Comparison of ENCODE assay signal across 3 cellular contexts in genomic region chrX:29138003-29138402, GRCh38.
A peak's percentile ranks its signal among the peaks of the same experiment; 100 is the strongest.
TF ChIP-seq lines count a peak whose summit lies in the region.

No MANE protein-coding gene starts in this region.

TF ChIP-seq in HepG2, 621 proteins besides CTCF, POLR2A, EP300 and RAD21:
- TF ChIP-seq ZNF337 (CRISPR knock-in tag; IDR thresholded peaks at IDR 0.05; ENCODE audit: borderline replicate concordance, low read depth) (no peak), AGO2 (optimal IDR thresholded peaks at IDR 0.05; ENCODE audit: low read depth, low read length) (no peak), MAFF (IDR thresholded peaks at IDR 0.05; ENCODE audit: low read depth, low read length) (peak; percentile 76), ZNF639 (CRISPR knock-in tag; conservative IDR thresholded peaks at IDR 0.05) (no peak), TGIF2 (CRISPR knock-in tag; IDR thresholded peaks at IDR 0.05) (no peak), YEATS2 (CRISPR knock-in tag; IDR thresholded peaks at IDR 0.05; ENCODE audit: borderline replicate concordance) (no peak), MAFK (conservative IDR thresholded peaks at IDR 0.05 in 1 of 2, IDR thresholded peaks at IDR 0.05 in 1 of 2; ENCODE audit: low read length in 2 of 2) (peak; percentile 35 to 81), TCF12 (IDR thresholded peaks at IDR 0.05) (no peak), TCF12 (CRISPR knock-in tag; IDR thresholded peaks at IDR 0.05) (no peak), MIXL1 (CRISPR knock-in tag; IDR thresholded peaks at IDR 0.05) (no peak), MBD4 (IDR thresholded peaks at IDR 0.05; ENCODE audit: borderline replicate concordance, low read length) (no peak)

TF ChIP-seq in IMR-90, 13 proteins besides CTCF, POLR2A, EP300 and RAD21:
- peak; percentile 95 for TF ChIP-seq MAFK (IDR thresholded peaks at IDR 0.05; ENCODE audit: low read depth, low read length)
- TF ChIP-seq RCOR1 (IDR thresholded peaks at IDR 0.05; ENCODE audit: insufficient replicate concordance, low read length), result no peak

TF ChIP-seq in K562, 482 proteins besides CTCF, POLR2A, EP300 and RAD21:
- TF ChIP-seq ARID1B (IDR thresholded peaks at IDR 0.05), result no peak
- no peak for TF ChIP-seq PHF8 (IDR thresholded peaks at IDR 0.05; ENCODE audit: borderline replicate concordance, low read length)
- TF ChIP-seq ZNF316 (IDR thresholded peaks at IDR 0.05), result peak; percentile 23; the same call in 1 of the 2 replicates
- 0 out of 2 replicates have a peak, but pooled peaks have one; percentile 7 for TF ChIP-seq MAFG (tag; conservative IDR thresholded peaks at IDR 0.05)
TF ChIP-seq in K562: peak in this region for 2.
